ENCODE assay signal across 24 cellular contexts in genomic region chrX:129695535-129695934, GRCh38. TPM values are rescaled to one million over a fixed set of nuclear protein-coding genes. Genes with fewer than 3 reads are reported as not detected.
DNase-seq lines count a peak whose midpoint lies in the region; ATAC-seq, FAIRE-seq and TF ChIP-seq lines count a peak whose summit lies in the region.
"Had no signal": no experiment of that assay in that cellular context is flagged by ENCODE, and none has a peak within 500 bp of the region (broad histone marks: within the 10 kb centered on the region; RNA-seq: fewer than 3 reads in every experiment).

No MANE protein-coding gene starts in this region.

- H4K91ac ChIP-seq in H1 (replicated peaks; ENCODE audit: insufficient read length, low read length) = peak overlapping the region; percentile 73

- no peak overlapping the region for H2AK5ac ChIP-seq in H1 (ENCODE audit: low read depth, low read length)

- H3K18ac ChIP-seq in H1 (ENCODE audit: extremely low read depth, low read length) = no peak overlapping the region

- H4K5ac ChIP-seq in H1 (ENCODE audit: insufficient read length, low read depth, low read length) = no peak overlapping the region

- no peaks in the 10 kb centered on the region for H3K79me1 ChIP-seq in H1 (ENCODE audit: low read depth, low read length)

- no peak overlapping the region for H3K56ac ChIP-seq in H1 (replicated peaks; ENCODE audit: insufficient read length, low read depth, low read length)

- no peak for TF ChIP-seq POLR2A in H1 (IDR thresholded peaks at IDR 0.05; ENCODE audit: control extremely low read depth in 1 of 2, low read depth in 2 of 2, low read length in 2 of 2)

- H3K9me3 ChIP-seq in H1 (ENCODE audit: insufficient read depth in 2 of 2, low read depth in 1 of 2, low read length in 1 of 2) = no peaks in the 10 kb centered on the region
- H3K9me3 ChIP-seq: A549, Caco-2 had no signal

- H4K8ac ChIP-seq in H1 (ENCODE audit: extremely low read depth, insufficient read depth, low read length) = no peak overlapping the region

- FAIRE-seq in H1 (lab: Jason Lieb, UNC) = no peak
- FAIRE-seq: A549, D721Med, GM12892, GM18507, K562 had no signal

- no peak for TF ChIP-seq EP300 in H1 (IDR thresholded peaks at IDR 0.05; ENCODE audit: borderline replicate concordance in 1 of 2, low read depth in 2 of 2, low read length in 2 of 2)

- H3K27me3 Mint-ChIP-seq in WTC11 (ENCODE audit: low read depth) (peaks cover 4% of the 10 kb centered on the region), osteocyte (ENCODE audit: unreplicated experiment) (peaks cover 7% of the 10 kb centered on the region)
- H3K27me3 Mint-ChIP-seq: CD4-positive, alpha-beta T cell had no signal

- TF ChIP-seq CTCF in WTC11 (IDR thresholded peaks at IDR 0.05) (no peak), H1 (IDR thresholded peaks at IDR 0.05; ENCODE audit: control extremely low read depth in 1 of 3, insufficient read depth in 1 of 3, low read depth in 1 of 3, low read length in 3 of 3) (no peak), osteocyte (IDR thresholded peaks at IDR 0.05) (no peak)

- ATAC-seq in WTC11 (no peak), GM21717 (IDR thresholded peaks at IDR 0.05; ENCODE audit: unreplicated experiment) (no peak)
- ATAC-seq: A549, GM23338, HCT116, K562 had no signal

- CTCF ChIA-PET in WTC11 (lab: Charles Lee) (interaction anchor here (0.8 to 2.5 kb wide), 5 partner anchors 9 to 57 kb away, joined by 3 to 8 read pairs (median 4); partner anchors contain the start of gene APLN), H1 (lab: Charles Lee; ENCODE audit: partially characterized antibody) (interaction anchor here (1.0 to 3.2 kb wide), 7 partner anchors 9 to 58 kb away, joined by 3 to 14 read pairs (median 4); no protein-coding TSS in a partner anchor)

- no peaks in the 10 kb centered on the region for H3K27me3 ChIP-seq in H1 (replicated peaks in 1 of 4; ENCODE audit: control insufficient read depth in 3 of 4, extremely low read depth in 1 of 4, insufficient read depth in 3 of 4, low read length in 3 of 4)

- H3K4ac ChIP-seq in H1 (replicated peaks; ENCODE audit: insufficient read length, low read depth, low read length) = no peak overlapping the region

- no peak overlapping the region for H3K27ac ChIP-seq in H1 (ENCODE audit: low read depth, low read length)
- H3K27ac ChIP-seq: A549, C4-2B, HL-60 had no signal

- DNase-seq in WTC11 (ENCODE audit: low spot score) (no peak), H1 (ENCODE audit: low read depth in 1 of 2, low spot score in 2 of 2) (no peak), osteocyte (ENCODE audit: extremely low spot score, unreplicated experiment) (peak; percentile 30), HuH-7 (ENCODE audit: low spot score) (no peak), cortex of kidney (lab: John Stamatoyannopoulos, UW) (no peak)
- DNase-seq: AML-193; Caco-2; CD4-positive, alpha-beta T cell; DMS79; GDM1; H7; IMR-90 had no signal

- peak overlapping the region; percentile 50; the same call in 1 of the 2 replicates for H2BK12ac ChIP-seq in H1 (ENCODE audit: low read depth, low read length)

- H2BK120ac ChIP-seq in H1 (replicated peaks; ENCODE audit: low read depth, low read length) = peak overlapping the region; percentile 15

- peaks cover 50% of the 10 kb centered on the region for H3K4me1 Mint-ChIP-seq in WTC11
- no peaks in the 10 kb centered on the region for H3K4me1 Mint-ChIP-seq in osteocyte (ENCODE audit: unreplicated experiment)

- H3K79me2 ChIP-seq in H1 (ENCODE audit: control insufficient read depth in 1 of 2, insufficient read depth in 2 of 2, low read length in 2 of 2) = no peaks in the 10 kb centered on the region

- H3K23ac ChIP-seq in H1 (ENCODE audit: insufficient read length) = no peak overlapping the region

- H3K9ac ChIP-seq in H1 (replicated peaks in 1 of 4; ENCODE audit: extremely low read depth in 1 of 4, low read depth in 3 of 4, low read length in 3 of 4) = no peak overlapping the region

- POLR2A ChIA-PET in WTC11 (lab: Charles Lee) (no interaction called here), H1 (lab: Charles Lee; ENCODE audit: partially characterized antibody) (interaction anchor here (1.1 to 2.3 kb wide), 2 partner anchors 18 to 41 kb away, joined by 4 to 8 read pairs; partner anchors contain the start of gene APLN)

- no peak overlapping the region for H3K4me3 ChIP-seq in H1 (ENCODE audit: extremely low read depth in 1 of 4, insufficient read depth in 2 of 4, low read depth in 3 of 4, low read length in 4 of 4)
- H3K4me3 ChIP-seq: A549, GM23338, K562 had no signal

- H3K36me3 Mint-ChIP-seq in WTC11 = no peaks in the 10 kb centered on the region; the same call in 1 of the 2 replicates
- H3K36me3 Mint-ChIP-seq in osteocyte (ENCODE audit: unreplicated experiment) = no peaks in the 10 kb centered on the region

- no peaks in the 10 kb centered on the region for H4K20me1 ChIP-seq in H1 (replicated peaks in 1 of 2; ENCODE audit: control insufficient read depth in 1 of 2, insufficient read depth in 2 of 2, low read length in 2 of 2)

- H3K27ac Mint-ChIP-seq in WTC11 = 0 out of 2 replicates have a peak overlapping the region, but pooled peaks have one; percentile 74
- H3K27ac Mint-ChIP-seq in osteocyte (ENCODE audit: unreplicated experiment) = no peak overlapping the region
- H3K27ac Mint-ChIP-seq: CD4-positive, alpha-beta T cell; GM23338 had no signal

- H3K9me3 Mint-ChIP-seq in WTC11 (peaks cover 4% of the 10 kb centered on the region; the same call in 1 of the 2 replicates), osteocyte (ENCODE audit: unreplicated experiment) (no peaks in the 10 kb centered on the region)
- H3K9me3 Mint-ChIP-seq: CD4-positive, alpha-beta T cell; GM23338 had no signal

- peaks cover 0 to 16% (median 8%) of the 10 kb centered on the region in 4 experiments; a peak in 5 of 7 replicates for H3K4me1 ChIP-seq in H1 (replicated peaks in 1 of 4; ENCODE audit: control insufficient read depth in 3 of 4, insufficient read depth in 4 of 4, low read length in 3 of 4)

- H2BK20ac ChIP-seq in H1 (ENCODE audit: low read length) = 0 out of 2 replicates have a peak overlapping the region, but pooled peaks have one; percentile 80

- H3K23me2 ChIP-seq in H1 (ENCODE audit: low read depth, low read length) = no peaks in the 10 kb centered on the region

- no peak overlapping the region for H2BK5ac ChIP-seq in H1 (ENCODE audit: low read depth, low read length)

- no peak for TF ChIP-seq RAD21 in H1 (IDR thresholded peaks at IDR 0.05 in 1 of 2, conservative IDR thresholded peaks at IDR 0.05 in 1 of 2; ENCODE audit: low read depth in 2 of 2, low read length in 2 of 2)

- no peak overlapping the region for H2BK15ac ChIP-seq in H1 (ENCODE audit: low read length)

- H3K4me3 Mint-ChIP-seq in WTC11 (no peak overlapping the region), osteocyte (ENCODE audit: unreplicated experiment) (no peak overlapping the region)
- H3K4me3 Mint-ChIP-seq: CD4-positive, alpha-beta T cell; GM23338 had no signal

- H3K14ac ChIP-seq in H1 (ENCODE audit: insufficient read length) = no peak overlapping the region

- no peak overlapping the region for H2AFZ ChIP-seq in H1 (ENCODE audit: low read length)
- H2AFZ ChIP-seq: GM23338 had no signal

- no peaks in the 10 kb centered on the region for H3K36me3 ChIP-seq in H1 (ENCODE audit: control insufficient read depth in 2 of 4, insufficient read depth in 4 of 4, low read length in 3 of 4)

- 72% methylated on average over 5 of the region's 6 CpGs; no CpG with 5 or more reads in 1 of the 2 experiments for WGBS in H1 (ENCODE audit: extremely low coverage in 1 of 2, insufficient coverage in 1 of 2, insufficient read length in 1 of 2, insufficient replicate concordance in 2 of 2, low coverage in 1 of 2, low lambda C conversion rate in 2 of 2, missing lambda C conversion rate in 1 of 2), 2 experiments

- H3K4me2 ChIP-seq in H1 (ENCODE audit: insufficient read depth in 1 of 2, low read depth in 2 of 2, low read length in 2 of 2) = no peak overlapping the region; a peak in 1 of 4 replicates
- H3K4me2 ChIP-seq: A549, GM23338 had no signal

TF ChIP-seq in H1, 55 proteins besides CTCF, POLR2A, EP300 and RAD21 (continues in another document):
- TF ChIP-seq CBX8 (IDR thresholded peaks at IDR 0.05; ENCODE audit: borderline replicate concordance, low read depth, low read length) (no peak), CBX5 (IDR thresholded peaks at IDR 0.05; ENCODE audit: low read depth, low read length) (no peak), TEAD4 (IDR thresholded peaks at IDR 0.05; ENCODE audit: low read depth, low read length) (no peak), E2F6 (IDR thresholded peaks at IDR 0.05) (peak; percentile 80), HDAC6 (IDR thresholded peaks at IDR 0.05; ENCODE audit: low read depth, low read length) (no peak), BRCA1 (IDR thresholded peaks at IDR 0.05; ENCODE audit: low read depth, low read length) (no peak)

RNA-seq across cellular contexts. Expression of gene APLN, which starts 40.8 kb away (rescaled TPM):
- total RNA-seq in WTC11 (2021) (2.5 to 4.2 TPM (median 2.6 TPM) in 3 replicates), osteocyte (0.38 and 0.39 TPM in 2 replicates)
- total RNA-seq in H1 (2021; fragmentation: NEBNext Ultra II Directional; extraction: Animal tissue kit (Norgen Biotek cat#: 25700)) = 1.1 TPM in 2 replicates
- 1.6 and 1.8 TPM in 2 replicates for polyA plus RNA-seq in H1 (2011; rRNA removed)
- 1.9 TPM for polyA plus RNA-seq in H1 (2011; cell fraction: cytosol; rRNA removed)
- polyA plus RNA-seq in H1 (2011; cell fraction: nucleus; rRNA removed) = 1.1 TPM
- 1.1 to 1.9 TPM (median 1.8 TPM) in 4 replicates for polyA plus RNA-seq in H1 (2012, experiment 1 of 2)
- polyA plus RNA-seq in H1 (2012, experiment 2 of 2) = 1.5 TPM
- polyA plus RNA-seq in H1 (2013, experiment 1 of 2) = 0.89 TPM
- 1.1 TPM for polyA plus RNA-seq in H1 (2013, experiment 2 of 2)
- polyA minus RNA-seq in H1 (2011; rRNA and poly(A)+ RNA removed) = 0.98 and 1.2 TPM in 2 replicates
- polyA minus RNA-seq in H1 (2011; cell fraction: cytosol; rRNA and poly(A)+ RNA removed) = 0.88 TPM
- polyA minus RNA-seq in H1 (2011; cell fraction: nucleus; rRNA and poly(A)+ RNA removed) = 0.20 TPM
- total RNA-seq: CD4-positive, alpha-beta T cell; K562 had no signal

RNA-seq across cellular contexts. Expression of gene XPNPEP2, which starts 43.2 kb away (rescaled TPM):
- 0.05 to 0.11 TPM (median 0.07 TPM) in 3 replicates for total RNA-seq in WTC11 (2021)
- 0.25 TPM in 1 of 2 replicates, not detected in the other for total RNA-seq in H1 (2021; fragmentation: NEBNext Ultra II Directional; extraction: Animal tissue kit (Norgen Biotek cat#: 25700))
- 0.14 and 0.27 TPM in 2 replicates for polyA plus RNA-seq in H1 (2011; rRNA removed)
- polyA plus RNA-seq in H1 (2011; cell fraction: cytosol; rRNA removed) = 0.10 TPM
- polyA plus RNA-seq in H1 (2011; cell fraction: nucleus; rRNA removed) = 0.14 TPM
- polyA plus RNA-seq in H1 (2012, experiment 1 of 2) = 0.12 to 0.24 TPM (median 0.13 TPM) in 3 of 4 replicates, not detected in the other
- not detected for polyA plus RNA-seq in H1 (2012, experiment 2 of 2)
- polyA plus RNA-seq in H1 (2013, experiment 1 of 2) = 0.08 TPM
- polyA plus RNA-seq in H1 (2013, experiment 2 of 2) = 0.06 TPM
- polyA minus RNA-seq in H1 (2011; rRNA and poly(A)+ RNA removed) = 0.13 and 0.27 TPM in 2 replicates
- polyA minus RNA-seq in H1 (2011; cell fraction: cytosol; rRNA and poly(A)+ RNA removed) = not detected
- not detected for polyA minus RNA-seq in H1 (2011; cell fraction: nucleus; rRNA and poly(A)+ RNA removed)
- 0.27 and 0.39 TPM in 2 replicates for total RNA-seq in osteocyte
- total RNA-seq: Daoy, GM23338, HT1080 had no signal
- polyA plus RNA-seq: A549, GM23338 had no signal
